In the genomic region with DNA sequence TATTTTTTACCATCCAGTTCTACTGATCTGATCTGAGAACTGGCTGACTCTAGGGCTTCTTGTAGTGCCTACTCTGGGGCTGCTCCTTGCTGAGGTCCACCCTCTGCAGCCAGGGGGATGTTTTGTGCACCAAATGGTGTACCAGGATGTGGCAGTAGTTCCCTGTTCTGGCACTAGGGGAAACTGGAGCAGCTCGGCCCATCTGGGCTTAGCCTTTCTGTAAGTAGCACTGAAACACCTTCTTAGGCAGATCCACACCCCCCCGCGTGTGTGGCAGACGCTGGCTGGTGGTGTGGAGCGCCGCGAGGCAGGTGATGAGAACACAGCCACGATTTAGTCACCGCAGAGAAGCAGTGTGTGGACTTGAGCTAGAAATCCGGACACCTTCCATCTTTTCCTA, we compare ENCODE assay signal across 8 cellular contexts. TPM values are rescaled to one million over a fixed set of nuclear protein-coding genes. Genes with fewer than 3 reads are reported as not detected.
DNase-seq lines count a peak whose midpoint lies in the region; ATAC-seq and TF ChIP-seq lines count a peak whose summit lies in the region.

No MANE protein-coding gene starts in this region.

- H3K79me2 ChIP-seq in GM23248 (ENCODE audit: insufficient read depth) (peaks cover 98% of the 10 kb centered on the region), osteoblast (ENCODE audit: insufficient read depth, low read length) (peaks cover 93% of the 10 kb centered on the region)

- DNase-seq in AG10803 (ENCODE audit: low read depth): no peak
- peak; percentile 55 for DNase-seq in GM23248
- DNase-seq in RPMI8226: peak; percentile 43
- peak; percentile 45 for DNase-seq in epithelial cell of esophagus (ENCODE audit: low read depth)
- no peak for DNase-seq in osteoblast (ENCODE audit: insufficient read length, low spot score, missing footprints)
- no peak for DNase-seq in GOT3 (lab: John Stamatoyannopoulos, UW)
- DNase-seq in stimulated activated naive CD4-positive, alpha-beta T cell treated with Interleukin-2 at 50 U/mL for 16 hours (lab: John Stamatoyannopoulos, UW): no peak

- WGBS in GM23248 (ENCODE audit: low coverage in 1 of 2, low lambda C conversion rate in 2 of 2, missing lambda C conversion rate in 2 of 2), 2 experiments: 80 to 83% methylated on average over 10 of the region's 10 CpGs

- H3K27me3 ChIP-seq in GM23248 (replicated peaks; ENCODE audit: insufficient read depth) (no peaks in the 10 kb centered on the region), osteoblast (ENCODE audit: insufficient read depth, low read length) (no peaks in the 10 kb centered on the region)

- peak; percentile 49 for TF ChIP-seq CTCF in AG10803 (conservative IDR thresholded peaks at IDR 0.05; ENCODE audit: low read length)
- TF ChIP-seq CTCF in epithelial cell of esophagus (IDR thresholded peaks at IDR 0.05; ENCODE audit: insufficient read depth, low read depth, low read length, missing control alignments): peak; percentile 58
- TF ChIP-seq CTCF in osteoblast (IDR thresholded peaks at IDR 0.05; ENCODE audit: extremely low read depth, low read depth, low read length): peak; percentile 62

- H3K4me3 ChIP-seq in AG10803 (ENCODE audit: low read length) (no peak overlapping the region), GM23248 (no peak overlapping the region), epithelial cell of esophagus (ENCODE audit: low read length) (no peak overlapping the region), osteoblast (ENCODE audit: insufficient read depth, low read length) (no peak overlapping the region)

- ATAC-seq in GM21786 (IDR thresholded peaks at IDR 0.05; ENCODE audit: unreplicated experiment): no peak

- no peak overlapping the region for H3K27ac ChIP-seq in GM23248
- no peak overlapping the region for H3K27ac ChIP-seq in osteoblast (ENCODE audit: low read depth, low read length)

- H3F3A ChIP-seq in GM23248 (ENCODE audit: insufficient read depth): no peaks in the 10 kb centered on the region

- H3K9ac ChIP-seq in GM23248: no peak overlapping the region

- in situ Hi-C loops in GM23248 (cut with MboI): no loop called here

- no peaks in the 10 kb centered on the region for H3K9me2 ChIP-seq in GM23248 (ENCODE audit: insufficient read depth)

- H3K36me3 ChIP-seq in GM23248 (ENCODE audit: low read depth) (no peaks in the 10 kb centered on the region; the same call in 1 of the 2 replicates), osteoblast (ENCODE audit: insufficient read depth, low read length) (peaks cover 32% of the 10 kb centered on the region)

- H3K9me3 ChIP-seq in GM23248 (ENCODE audit: low read depth) (no peaks in the 10 kb centered on the region), osteoblast (ENCODE audit: low read depth, low read length) (no peaks in the 10 kb centered on the region)

- H3K4me2 ChIP-seq in GM23248 (ENCODE audit: unreplicated experiment): no peak overlapping the region
- peak overlapping the region; percentile 39 for H3K4me2 ChIP-seq in osteoblast (ENCODE audit: insufficient read depth, low read length)

- H3K4me1 ChIP-seq in GM23248 (ENCODE audit: insufficient read depth) (no peaks in the 10 kb centered on the region), osteoblast (ENCODE audit: insufficient read depth, low read length) (no peaks in the 10 kb centered on the region)

- H2AFZ ChIP-seq in GM23248 (no peak overlapping the region), osteoblast (ENCODE audit: low read length) (no peak overlapping the region)

- H4K20me1 ChIP-seq in GM23248 (ENCODE audit: insufficient read depth): peaks cover 37% of the 10 kb centered on the region
- peaks cover 58% of the 10 kb centered on the region for H4K20me1 ChIP-seq in osteoblast (ENCODE audit: insufficient read depth, low read length)

RNA-seq across cellular contexts. Expression of gene DUSP14, which starts 17.0 kb away (rescaled TPM):
- 154 and 161 TPM in 2 replicates for total RNA-seq in GM23248 (2014; rRNA removed; shearing (Covaris generic))
- polyA plus RNA-seq in GM23248 (2016; fragmentation: Nextera tagmentation; extraction: Ambion mirVana): 153 and 157 TPM in 2 replicates
- total RNA-seq in osteoblast: 79.3 and 97.7 TPM in 2 replicates

Comparison
In these comparisons a context has a peak if more than half of its experiments do, and no peak if none do; other contexts are left out.
1. DNase-seq: peak in GM23248 (single experiment), RPMI8226 (single experiment) and epithelial cell of esophagus (single experiment); none in AG10803 (single experiment), osteoblast (single experiment), GOT3 (single experiment) and stimulated activated naive CD4-positive, alpha-beta T cell treated with Interleukin-2 at 50 U/mL for 16 hours (single experiment).
2. Peak in every context shown above with its lines, with median percentiles within 50 percentile points of each other: CTCF ChIP-seq.